Comparison of ENCODE assay signal across 2 cellular contexts in the genomic region with DNA sequence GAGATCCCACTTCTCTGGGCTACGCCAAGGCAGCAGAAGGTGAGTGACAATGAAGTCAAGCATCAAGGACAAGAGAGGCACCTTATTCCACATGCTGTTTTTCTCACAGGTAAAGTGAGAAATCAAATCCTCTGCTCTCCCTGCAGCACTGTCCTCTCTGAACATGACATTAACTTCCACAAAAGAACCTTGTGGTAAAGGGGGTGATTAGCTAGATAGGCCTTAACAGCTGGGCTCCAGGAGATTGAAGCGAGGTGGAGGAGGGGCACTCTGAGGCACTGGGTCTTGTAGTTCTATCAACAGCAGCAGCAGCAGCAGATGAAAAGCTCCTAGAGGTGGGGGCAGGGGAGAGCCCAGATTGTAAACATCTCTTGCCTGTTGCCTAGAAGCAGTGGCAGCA.
TF ChIP-seq lines count a peak whose summit lies in the region.

No MANE protein-coding gene starts in this region.

TF ChIP-seq in H1, 55 proteins besides CTCF, POLR2A, EP300 and RAD21:
- TF ChIP-seq TCF12 (IDR thresholded peaks at IDR 0.05; ENCODE audit: low read depth, low read length) = 0 out of 2 replicates have a peak, but pooled peaks have one; percentile 64
- TF ChIP-seq GABPA (IDR thresholded peaks at IDR 0.05; ENCODE audit: borderline replicate concordance, insufficient read depth, low read length) = no peak
- TF ChIP-seq, protein P1, sequence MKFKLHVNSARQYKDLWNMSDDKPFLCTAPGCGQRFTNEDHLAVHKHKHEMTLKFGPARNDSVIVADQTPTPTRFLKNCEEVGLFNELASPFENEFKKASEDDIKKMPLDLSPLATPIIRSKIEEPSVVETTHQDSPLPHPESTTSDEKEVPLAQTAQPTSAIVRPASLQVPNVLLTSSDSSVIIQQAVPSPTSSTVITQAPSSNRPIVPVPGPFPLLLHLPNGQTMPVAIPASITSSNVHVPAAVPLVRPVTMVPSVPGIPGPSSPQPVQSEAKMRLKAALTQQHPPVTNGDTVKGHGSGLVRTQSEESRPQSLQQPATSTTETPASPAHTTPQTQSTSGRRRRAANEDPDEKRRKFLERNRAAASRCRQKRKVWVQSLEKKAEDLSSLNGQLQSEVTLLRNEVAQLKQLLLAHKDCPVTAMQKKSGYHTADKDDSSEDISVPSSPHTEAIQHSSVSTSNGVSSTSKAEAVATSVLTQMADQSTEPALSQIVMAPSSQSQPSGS (IDR thresholded peaks at IDR 0.05; ENCODE audit: low read length) = 0 out of 2 replicates have a peak, but pooled peaks have one; percentile 34
- TF ChIP-seq KDM1A (IDR thresholded peaks at IDR 0.05; ENCODE audit: borderline replicate concordance, low read length) = no peak
- no peak for TF ChIP-seq SRF (IDR thresholded peaks at IDR 0.05; ENCODE audit: low read depth, low read length)
- peak; percentile 98 for TF ChIP-seq RBBP5 (IDR thresholded peaks at IDR 0.05; ENCODE audit: borderline replicate concordance, low read depth, low read length)
- TF ChIP-seq TAF1 (IDR thresholded peaks at IDR 0.05; ENCODE audit: low read depth, low read length) = 0 out of 2 replicates have a peak, but pooled peaks have one; percentile 13
- TF ChIP-seq, protein P2, sequence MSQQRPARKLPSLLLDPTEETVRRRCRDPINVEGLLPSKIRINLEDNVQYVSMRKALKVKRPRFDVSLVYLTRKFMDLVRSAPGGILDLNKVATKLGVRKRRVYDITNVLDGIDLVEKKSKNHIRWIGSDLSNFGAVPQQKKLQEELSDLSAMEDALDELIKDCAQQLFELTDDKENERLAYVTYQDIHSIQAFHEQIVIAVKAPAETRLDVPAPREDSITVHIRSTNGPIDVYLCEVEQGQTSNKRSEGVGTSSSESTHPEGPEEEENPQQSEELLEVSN (IDR thresholded peaks at IDR 0.05) = no peak
- TF ChIP-seq HDAC6 (IDR thresholded peaks at IDR 0.05; ENCODE audit: low read depth, low read length) = no peak
- no peak for TF ChIP-seq TBP (IDR thresholded peaks at IDR 0.05; ENCODE audit: low read depth, low read length)
- peak; percentile 78 for TF ChIP-seq NANOG (IDR thresholded peaks at IDR 0.05; ENCODE audit: insufficient read depth, low read depth, low read length, poor library complexity, severe bottlenecking)
- TF ChIP-seq CREB1 (IDR thresholded peaks at IDR 0.05) = no peak
- peak; percentile 98 for TF ChIP-seq ASH2L (IDR thresholded peaks at IDR 0.05; ENCODE audit: low read length)
- TF ChIP-seq, protein P3, sequence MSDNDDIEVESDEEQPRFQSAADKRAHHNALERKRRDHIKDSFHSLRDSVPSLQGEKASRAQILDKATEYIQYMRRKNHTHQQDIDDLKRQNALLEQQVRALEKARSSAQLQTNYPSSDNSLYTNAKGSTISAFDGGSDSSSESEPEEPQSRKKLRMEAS (IDR thresholded peaks at IDR 0.05) = peak; percentile 46; the same call in 1 of the 2 replicates
- TF ChIP-seq SP4 (IDR thresholded peaks at IDR 0.05; ENCODE audit: low read length) = 0 out of 2 replicates have a peak, but pooled peaks have one; percentile 62
- TF ChIP-seq SP1 (IDR thresholded peaks at IDR 0.05; ENCODE audit: low read depth, low read length) = peak; percentile 89
- TF ChIP-seq SUZ12 (IDR thresholded peaks at IDR 0.05; ENCODE audit: low read length) = no peak
- peak; percentile 56; the same call in 1 of the 2 replicates for TF ChIP-seq CHD2 (IDR thresholded peaks at IDR 0.05; ENCODE audit: low read length)
- TF ChIP-seq HDAC2 (IDR thresholded peaks at IDR 0.05; ENCODE audit: borderline replicate concordance in 1 of 2, low read depth in 2 of 2, low read length in 2 of 2) = peak in 1 of 2 experiments; percentile 52; a peak in 1 of 4 replicates
- TF ChIP-seq CBX5 (IDR thresholded peaks at IDR 0.05; ENCODE audit: low read depth, low read length) = no peak

TF ChIP-seq in SK-N-SH, 30 proteins besides CTCF, POLR2A, EP300 and RAD21:
- TF ChIP-seq MEF2A (IDR thresholded peaks at IDR 0.05; ENCODE audit: borderline replicate concordance, low read depth) (no peak), ELF1 (IDR thresholded peaks at IDR 0.05) (no peak), CHD2 (IDR thresholded peaks at IDR 0.05; ENCODE audit: low read length, partially characterized antibody) (no peak), MXI1 (IDR thresholded peaks at IDR 0.05; ENCODE audit: low read depth, low read length) (no peak), FOXJ3 (CRISPR knock-in tag; IDR thresholded peaks at IDR 0.05) (no peak), RXRA (IDR thresholded peaks at IDR 0.05; ENCODE audit: borderline replicate concordance, low read depth) (no peak), SIN3A (IDR thresholded peaks at IDR 0.05; ENCODE audit: borderline replicate concordance, low read depth, low read length) (no peak), SMC3 (IDR thresholded peaks at IDR 0.05; ENCODE audit: low read depth, low read length) (no peak)
- TF ChIP-seq, protein P4, sequence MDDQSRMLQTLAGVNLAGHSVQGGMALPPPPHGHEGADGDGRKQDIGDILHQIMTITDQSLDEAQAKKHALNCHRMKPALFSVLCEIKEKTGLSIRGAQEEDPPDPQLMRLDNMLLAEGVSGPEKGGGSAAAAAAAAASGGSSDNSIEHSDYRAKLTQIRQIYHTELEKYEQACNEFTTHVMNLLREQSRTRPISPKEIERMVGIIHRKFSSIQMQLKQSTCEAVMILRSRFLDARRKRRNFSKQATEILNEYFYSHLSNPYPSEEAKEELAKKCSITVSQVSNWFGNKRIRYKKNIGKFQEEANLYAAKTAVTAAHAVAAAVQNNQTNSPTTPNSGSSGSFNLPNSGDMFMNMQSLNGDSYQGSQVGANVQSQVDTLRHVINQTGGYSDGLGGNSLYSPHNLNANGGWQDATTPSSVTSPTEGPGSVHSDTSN (IDR thresholded peaks at IDR 0.05) = no peak
- TF ChIP-seq, protein P5, sequence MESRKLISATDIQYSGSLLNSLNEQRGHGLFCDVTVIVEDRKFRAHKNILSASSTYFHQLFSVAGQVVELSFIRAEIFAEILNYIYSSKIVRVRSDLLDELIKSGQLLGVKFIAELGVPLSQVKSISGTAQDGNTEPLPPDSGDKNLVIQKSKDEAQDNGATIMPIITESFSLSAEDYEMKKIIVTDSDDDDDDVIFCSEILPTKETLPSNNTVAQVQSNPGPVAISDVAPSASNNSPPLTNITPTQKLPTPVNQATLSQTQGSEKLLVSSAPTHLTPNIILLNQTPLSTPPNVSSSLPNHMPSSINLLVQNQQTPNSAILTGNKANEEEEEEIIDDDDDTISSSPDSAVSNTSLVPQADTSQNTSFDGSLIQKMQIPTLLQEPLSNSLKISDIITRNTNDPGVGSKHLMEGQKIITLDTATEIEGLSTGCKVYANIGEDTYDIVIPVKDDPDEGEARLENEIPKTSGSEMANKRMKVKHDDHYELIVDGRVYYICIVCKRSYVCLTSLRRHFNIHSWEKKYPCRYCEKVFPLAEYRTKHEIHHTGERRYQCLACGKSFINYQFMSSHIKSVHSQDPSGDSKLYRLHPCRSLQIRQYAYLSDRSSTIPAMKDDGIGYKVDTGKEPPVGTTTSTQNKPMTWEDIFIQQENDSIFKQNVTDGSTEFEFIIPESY (IDR thresholded peaks at IDR 0.05; ENCODE audit: borderline replicate concordance, low read depth) = no peak
- TF ChIP-seq, protein P6, sequence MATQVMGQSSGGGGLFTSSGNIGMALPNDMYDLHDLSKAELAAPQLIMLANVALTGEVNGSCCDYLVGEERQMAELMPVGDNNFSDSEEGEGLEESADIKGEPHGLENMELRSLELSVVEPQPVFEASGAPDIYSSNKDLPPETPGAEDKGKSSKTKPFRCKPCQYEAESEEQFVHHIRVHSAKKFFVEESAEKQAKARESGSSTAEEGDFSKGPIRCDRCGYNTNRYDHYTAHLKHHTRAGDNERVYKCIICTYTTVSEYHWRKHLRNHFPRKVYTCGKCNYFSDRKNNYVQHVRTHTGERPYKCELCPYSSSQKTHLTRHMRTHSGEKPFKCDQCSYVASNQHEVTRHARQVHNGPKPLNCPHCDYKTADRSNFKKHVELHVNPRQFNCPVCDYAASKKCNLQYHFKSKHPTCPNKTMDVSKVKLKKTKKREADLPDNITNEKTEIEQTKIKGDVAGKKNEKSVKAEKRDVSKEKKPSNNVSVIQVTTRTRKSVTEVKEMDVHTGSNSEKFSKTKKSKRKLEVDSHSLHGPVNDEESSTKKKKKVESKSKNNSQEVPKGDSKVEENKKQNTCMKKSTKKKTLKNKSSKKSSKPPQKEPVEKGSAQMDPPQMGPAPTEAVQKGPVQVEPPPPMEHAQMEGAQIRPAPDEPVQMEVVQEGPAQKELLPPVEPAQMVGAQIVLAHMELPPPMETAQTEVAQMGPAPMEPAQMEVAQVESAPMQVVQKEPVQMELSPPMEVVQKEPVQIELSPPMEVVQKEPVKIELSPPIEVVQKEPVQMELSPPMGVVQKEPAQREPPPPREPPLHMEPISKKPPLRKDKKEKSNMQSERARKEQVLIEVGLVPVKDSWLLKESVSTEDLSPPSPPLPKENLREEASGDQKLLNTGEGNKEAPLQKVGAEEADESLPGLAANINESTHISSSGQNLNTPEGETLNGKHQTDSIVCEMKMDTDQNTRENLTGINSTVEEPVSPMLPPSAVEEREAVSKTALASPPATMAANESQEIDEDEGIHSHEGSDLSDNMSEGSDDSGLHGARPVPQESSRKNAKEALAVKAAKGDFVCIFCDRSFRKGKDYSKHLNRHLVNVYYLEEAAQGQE (IDR thresholded peaks at IDR 0.05; ENCODE audit: low read depth, low read length) = no peak
- TF ChIP-seq, protein P7, sequence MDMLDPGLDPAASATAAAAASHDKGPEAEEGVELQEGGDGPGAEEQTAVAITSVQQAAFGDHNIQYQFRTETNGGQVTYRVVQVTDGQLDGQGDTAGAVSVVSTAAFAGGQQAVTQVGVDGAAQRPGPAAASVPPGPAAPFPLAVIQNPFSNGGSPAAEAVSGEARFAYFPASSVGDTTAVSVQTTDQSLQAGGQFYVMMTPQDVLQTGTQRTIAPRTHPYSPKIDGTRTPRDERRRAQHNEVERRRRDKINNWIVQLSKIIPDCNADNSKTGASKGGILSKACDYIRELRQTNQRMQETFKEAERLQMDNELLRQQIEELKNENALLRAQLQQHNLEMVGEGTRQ (IDR thresholded peaks at IDR 0.05; ENCODE audit: borderline replicate concordance, low read depth, low read length) = no peak
TF ChIP-seq in SK-N-SH: peak in this region for 0.
